Comparison of ENCODE assay signal across 28 cellular contexts in genomic region chr4:71863457-71863856, GRCh38.
"Had no signal": no experiment of that assay in that cellular context is flagged by ENCODE, and none has a peak within 500 bp of the region (broad histone marks: within the 10 kb centered on the region; RNA-seq: fewer than 3 reads in every experiment).

No MANE protein-coding gene starts in this region.

- H3K27ac ChIP-seq: neural progenitor cell, ovary, parathyroid adenoma, psoas muscle, skin epidermis, spleen, suprapubic skin, testis, tibial artery, transverse colon, upper lobe of right lung, vagina had no signal

- H3K4me2 ChIP-seq: neural progenitor cell, smooth muscle cell had no signal

- H3K79me2 ChIP-seq: parathyroid adenoma had no signal

- H2AFZ ChIP-seq: neural progenitor cell, parathyroid adenoma had no signal

- H3K4me3 ChIP-seq: neural progenitor cell, ovary, psoas muscle, skin epidermis, smooth muscle cell, spleen, suprapubic skin, testis, tibial artery, transverse colon, upper lobe of right lung, vagina had no signal

- H3K27me3 ChIP-seq: neural progenitor cell, ovary, spleen, suprapubic skin, testis, tibial artery, transverse colon, upper lobe of right lung, vagina had no signal

- H3K36me3 ChIP-seq: neural progenitor cell, ovary, spleen, suprapubic skin, tibial artery, transverse colon, upper lobe of right lung, vagina had no signal

- ATAC-seq: natural killer cell; psoas muscle; right cardiac atrium; sciatic nerve; stimulated activated memory B cell treated with anti-CD40 and anti-IgM and Interleukin-4, amounts not matched to agents 10 μg/mL and 1 μg/mL and 100 μg/mL, for 72 hours; stimulated activated naive CD8-positive, alpha-beta T cell treated with anti-CD3 and anti-CD28 coated beads, Interleukin-15, amount 100 ng/mL, for 72 hours; stimulated activated naive CD8-positive, alpha-beta T cell treated with anti-CD3 and anti-CD28 coated beads, Interleukin-15, Interleukin-2, amounts not matched to agents 100 U/mL and 50 U/mL, for 24 hours; upper lobe of right lung had no signal

- H3K9ac ChIP-seq: neural progenitor cell, parathyroid adenoma had no signal

- DNase-seq: natural killer cell; occipital lobe; ovary; posterior cingulate gyrus; psoas muscle; right cardiac atrium; spleen; stimulated activated CD4-positive, alpha-beta T cell treated with anti-CD3 and anti-CD28 coated beads, Interleukin-12 subunit alpha, Interleukin-12 subunit beta, amount 100 ng/mL, for 4 hours; stimulated activated CD4-positive, alpha-beta T cell treated with anti-CD3 and anti-CD28 coated beads, Interleukin-1b, Interleukin-23, amount 100 ng/mL, for 48 hours; stimulated activated CD4-positive, alpha-beta T cell treated with anti-CD3 and anti-CD28 coated beads, Interleukin-4, amount 100 ng/mL, for 1 hour; stimulated activated CD4-positive, alpha-beta T cell treated with anti-CD3 and anti-CD28 coated beads, Interleukin-4, amount 100 ng/mL, for 4 hours; stimulated activated CD8-positive, alpha-beta memory T cell treated with anti-CD3 and anti-CD28 coated beads, Interleukin-4, amount 100 ng/mL, for 48 hours; stimulated activated naive CD4-positive, alpha-beta T cell; stimulated activated naive CD8-positive, alpha-beta T cell treated with anti-CD3 and anti-CD28 coated beads, Interleukin-15, amount 100 ng/mL, for 72 hours; stimulated activated naive CD8-positive, alpha-beta T cell treated with anti-CD3 and anti-CD28 coated beads, Interleukin-15, Interleukin-2, amounts not matched to agents 100 U/mL and 50 U/mL, for 24 hours; substantia nigra; testis; tibial artery; transverse colon; upper lobe of right lung had no signal

- H3K4me1 ChIP-seq: neural progenitor cell, parathyroid adenoma, psoas muscle, suprapubic skin, testis, tibial artery, transverse colon, upper lobe of right lung, vagina had no signal

- H3K9me3 ChIP-seq: ovary, psoas muscle, testis, vagina had no signal
